In the genomic region with DNA sequence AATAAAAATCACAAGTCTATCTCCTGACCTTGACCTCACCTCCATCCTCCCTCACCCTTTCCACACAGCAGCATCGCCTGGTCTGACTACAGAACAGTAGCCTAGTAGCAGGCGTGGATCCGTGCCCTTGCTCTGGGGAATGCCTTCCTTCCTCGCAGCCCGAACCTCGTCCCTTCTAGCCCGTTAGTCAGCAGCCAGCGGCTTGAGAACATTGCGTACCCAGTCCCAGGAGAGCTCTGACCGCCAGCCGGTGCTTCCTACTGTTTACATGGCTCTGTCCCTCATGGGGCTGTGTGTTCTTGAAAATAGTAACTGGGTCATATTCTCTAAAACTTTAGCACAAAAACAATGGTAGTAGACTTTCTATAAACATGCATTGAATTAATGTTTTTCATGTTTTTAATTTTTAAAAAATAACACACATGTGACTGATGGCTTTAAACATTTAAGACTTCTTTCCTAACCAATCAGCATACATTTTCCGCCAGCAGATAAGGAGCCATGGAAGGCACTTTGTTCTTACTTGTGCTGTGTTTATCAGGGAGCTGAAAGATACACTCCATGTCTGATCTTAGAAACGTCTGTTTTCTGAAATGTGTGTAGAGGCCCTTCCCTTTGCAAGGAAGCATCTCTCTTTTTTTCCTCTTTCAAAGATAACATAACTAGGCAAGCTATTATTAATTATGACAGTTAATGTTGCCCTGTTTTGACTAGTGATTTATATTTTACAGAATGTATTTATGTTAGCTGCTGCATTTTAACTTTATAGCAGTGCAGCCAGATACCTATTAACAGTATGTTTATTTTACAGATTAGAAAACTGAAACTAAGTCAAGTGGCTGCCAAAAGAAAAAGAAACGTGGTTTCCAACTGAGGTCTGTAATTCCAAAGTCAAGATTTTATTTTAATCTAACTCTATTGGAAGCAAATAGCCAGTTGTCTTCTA, we compare ENCODE assay signal across 10 cellular contexts.
A peak's percentile ranks its signal among the peaks of the same experiment; 100 is the strongest.
DNase-seq lines count a peak whose midpoint lies in the region; ATAC-seq and TF ChIP-seq lines count a peak whose summit lies in the region.
"Had no signal": no experiment of that assay in that cellular context is flagged by ENCODE, and none has a peak within 500 bp of the region (broad histone marks: within the 10 kb centered on the region; RNA-seq: fewer than 3 reads in every experiment).

No MANE protein-coding gene starts in this region.

- no peak for ATAC-seq in activated CD4-positive, alpha-beta T cell treated with anti-CD3 and anti-CD28 coated beads for 36 hours
- ATAC-seq in GM18517 (IDR thresholded peaks at IDR 0.05; ENCODE audit: unreplicated experiment) = no peak
- ATAC-seq: activated T-cell treated with anti-CD3 and anti-CD28 coated beads, Interleukin-2, amount 50 U/mL, for 4 hours had no signal

- H3K4me3 ChIP-seq in ascending aorta (peak overlapping the region in 1 of 2 donors; percentile 33), vagina (peak overlapping the region in 1 of 2 donors; percentile 2)

- intact Hi-C loops in ascending aorta (cut with DNase I) (loop anchor here (2.0 to 10.0 kb wide), 6 partner anchors 149 to 682 kb away; partner anchors contain the start of gene IGFBP3), vagina (cut with DNase I) (no loop called here)
- intact Hi-C loops in activated CD4-positive, alpha-beta T cell treated with anti-CD3 and anti-CD28 coated beads for 36 hours (cut with DNase I, micrococcal nuclease) = no loop called here

- TF ChIP-seq POLR2A in vagina (IDR thresholded peaks at IDR 0.05) = no peak

- no peaks in the 10 kb centered on the region for H3K9me3 Mint-ChIP-seq in glutamatergic neuron (ENCODE audit: unreplicated experiment)
- no peaks in the 10 kb centered on the region for H3K9me3 Mint-ChIP-seq in osteocyte (ENCODE audit: unreplicated experiment)
- no peaks in the 10 kb centered on the region for H3K9me3 Mint-ChIP-seq in activated CD4-positive, alpha-beta T cell treated with anti-CD3 and anti-CD28 coated beads for 36 hours (ENCODE audit: low read depth)

- H3K27ac Mint-ChIP-seq in glutamatergic neuron (ENCODE audit: unreplicated experiment) (no peak overlapping the region), osteocyte (ENCODE audit: unreplicated experiment) (peak overlapping the region; percentile 92)
- H3K27ac Mint-ChIP-seq in activated CD4-positive, alpha-beta T cell treated with anti-CD3 and anti-CD28 coated beads for 36 hours = no peak overlapping the region

- peak; percentile 83 to 97 for DNase-seq in ascending aorta (ENCODE audit: low spot score in 2 of 2)
- DNase-seq in glutamatergic neuron = peak; percentile 48
- DNase-seq in osteocyte (ENCODE audit: extremely low spot score, unreplicated experiment) = peak; percentile 85
- peak in 1 of 2 donors; percentile 95 for DNase-seq in vagina (ENCODE audit: extremely low spot score in 2 of 2)
- DNase-seq in NCI-H2171 treated with DMSO at 0.1 percent for 48 hours (lab: John Stamatoyannopoulos, UW) = no peak
- DNase-seq in activated CD4-positive, alpha-beta T cell treated with anti-CD3 and anti-CD28 coated beads for 36 hours = no peak
- DNase-seq: activated T-cell treated with anti-CD3 and anti-CD28 coated beads, Interleukin-2, amount 50 U/mL, for 4 hours; NCI-H1417; stimulated activated CD8-positive, alpha-beta memory T cell treated with anti-CD3 and anti-CD28 coated beads, Interleukin-4, amount 100 ng/mL, for 48 hours had no signal

- H3K27ac ChIP-seq in ascending aorta = peak overlapping the region; percentile 78 to 79
- H3K27ac ChIP-seq in vagina = peak overlapping the region; percentile 73

- H3K27me3 ChIP-seq in ascending aorta = no peaks in the 10 kb centered on the region
- no peaks in the 10 kb centered on the region for H3K27me3 ChIP-seq in vagina

- H3K4me1 ChIP-seq in ascending aorta (peaks cover 8 to 10% of the 10 kb centered on the region in 2 donors), vagina (peaks cover 28% of the 10 kb centered on the region)

- no peaks in the 10 kb centered on the region for H3K36me3 ChIP-seq in ascending aorta
- no peaks in the 10 kb centered on the region for H3K36me3 ChIP-seq in vagina

- peaks cover 13% of the 10 kb centered on the region for H3K4me1 Mint-ChIP-seq in glutamatergic neuron (ENCODE audit: low read depth, unreplicated experiment)
- peaks cover 24% of the 10 kb centered on the region for H3K4me1 Mint-ChIP-seq in osteocyte (ENCODE audit: unreplicated experiment)
- H3K4me1 Mint-ChIP-seq in activated CD4-positive, alpha-beta T cell treated with anti-CD3 and anti-CD28 coated beads for 36 hours = no peaks in the 10 kb centered on the region

- H3K4me3 Mint-ChIP-seq in glutamatergic neuron (ENCODE audit: unreplicated experiment) = no peak overlapping the region
- H3K4me3 Mint-ChIP-seq in osteocyte (ENCODE audit: unreplicated experiment) = no peak overlapping the region
- H3K4me3 Mint-ChIP-seq in activated CD4-positive, alpha-beta T cell treated with anti-CD3 and anti-CD28 coated beads for 36 hours = no peak overlapping the region
- H3K4me3 Mint-ChIP-seq: activated T-cell treated with anti-CD3 and anti-CD28 coated beads, Interleukin-2, amount 50 U/mL, for 4 hours had no signal

- TF ChIP-seq CTCF in ascending aorta (IDR thresholded peaks at IDR 0.05) = no peak
- TF ChIP-seq CTCF in glutamatergic neuron (IDR thresholded peaks at IDR 0.05; ENCODE audit: partially characterized antibody, unreplicated experiment) = no peak
- TF ChIP-seq CTCF in osteocyte (IDR thresholded peaks at IDR 0.05) = no peak
- TF ChIP-seq CTCF in vagina (IDR thresholded peaks at IDR 0.05) = no peak

- H3K9me3 ChIP-seq in ascending aorta (no peaks in the 10 kb centered on the region), vagina (no peaks in the 10 kb centered on the region)

- no peaks in the 10 kb centered on the region for H3K27me3 Mint-ChIP-seq in glutamatergic neuron (ENCODE audit: unreplicated experiment)
- H3K27me3 Mint-ChIP-seq in osteocyte (ENCODE audit: unreplicated experiment) = no peaks in the 10 kb centered on the region
- H3K27me3 Mint-ChIP-seq in activated CD4-positive, alpha-beta T cell treated with anti-CD3 and anti-CD28 coated beads for 36 hours = no peaks in the 10 kb centered on the region

- CTCF ChIA-PET in activated CD4-positive, alpha-beta T cell treated with anti-CD3 and anti-CD28 coated beads for 36 hours (lab: Charles Lee) = no interaction called here

- H3K36me3 Mint-ChIP-seq in glutamatergic neuron (ENCODE audit: unreplicated experiment) = no peaks in the 10 kb centered on the region
- no peaks in the 10 kb centered on the region for H3K36me3 Mint-ChIP-seq in osteocyte (ENCODE audit: unreplicated experiment)
- H3K36me3 Mint-ChIP-seq in activated CD4-positive, alpha-beta T cell treated with anti-CD3 and anti-CD28 coated beads for 36 hours (ENCODE audit: low read depth) = no peaks in the 10 kb centered on the region

- POLR2A ChIA-PET in activated CD4-positive, alpha-beta T cell treated with anti-CD3 and anti-CD28 coated beads for 36 hours (lab: Charles Lee) = no interaction called here

Comparison
In these comparisons a context has a peak if more than half of its experiments do, and no peak if none do; other contexts are left out.
1. DNase-seq: peak in ascending aorta (2 of 2), glutamatergic neuron (single experiment) and osteocyte (single experiment); none in NCI-H2171 treated with DMSO at 0.1 percent for 48 hours (single experiment) and activated CD4-positive, alpha-beta T cell treated with anti-CD3 and anti-CD28 coated beads for 36 hours (single experiment).